ENCODE assay signal across 20 cellular contexts in the genomic region with DNA sequence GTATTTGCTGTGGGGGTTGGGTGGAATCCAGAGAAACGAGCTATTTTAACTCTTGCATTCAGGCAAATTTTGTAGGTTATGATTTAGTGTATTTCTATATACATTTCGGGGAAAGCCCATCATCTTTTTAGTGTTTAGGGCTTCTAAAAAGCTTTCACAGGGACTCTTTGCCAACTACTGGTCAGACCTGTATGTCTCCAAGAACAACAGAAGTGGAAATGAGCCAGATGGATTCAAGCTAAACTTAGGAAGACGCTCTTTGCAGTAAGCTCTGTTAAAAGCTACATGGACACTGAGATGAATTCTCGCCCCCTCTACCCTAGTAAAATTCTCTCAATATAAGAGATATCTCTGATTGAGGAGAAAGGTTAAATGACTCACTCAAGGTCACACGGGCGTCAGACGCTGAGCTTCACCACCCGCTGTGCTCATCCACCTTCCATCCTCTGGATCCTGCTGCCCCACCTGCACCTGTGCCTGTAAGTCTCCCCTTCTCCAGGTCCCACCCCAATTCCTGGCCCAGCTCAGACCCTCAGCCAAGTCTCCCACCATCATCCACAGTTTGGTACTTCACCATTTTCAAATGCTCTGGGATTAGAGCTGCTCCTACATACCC.
DNase-seq lines count a peak whose midpoint lies in the region; ATAC-seq and TF ChIP-seq lines count a peak whose summit lies in the region.
"Had no signal": no experiment of that assay in that cellular context is flagged by ENCODE, and none has a peak within 500 bp of the region (broad histone marks: within the 10 kb centered on the region; RNA-seq: fewer than 3 reads in every experiment).

No MANE protein-coding gene starts in this region.

- H3K9me3 ChIP-seq in BLaER1 (no peaks in the 10 kb centered on the region), HUES6 (ENCODE audit: control insufficient read depth, insufficient read depth, low read depth, low read length) (no peaks in the 10 kb centered on the region)

- no peaks in the 10 kb centered on the region for H4K20me1 ChIP-seq in BLaER1

- H3K27me3 ChIP-seq in BLaER1 (no peaks in the 10 kb centered on the region), HUES6 (ENCODE audit: control insufficient read depth, insufficient read depth, low read length) (0 out of 2 replicates have a peak, but pooled peaks cover 2% of the 10 kb centered on the region), mesendoderm (ENCODE audit: insufficient read depth, low read length, poor library complexity) (no peaks in the 10 kb centered on the region)

- H2BK120ac ChIP-seq in mesendoderm (ENCODE audit: low read depth, low read length): no peak overlapping the region

- H3K27ac ChIP-seq in BLaER1 (no peak overlapping the region), HUES6 (ENCODE audit: low read depth, low read length) (no peak overlapping the region), mesendoderm (ENCODE audit: low read depth, low read length) (peak overlapping the region; percentile 71)
- H3K27ac ChIP-seq: RWPE1, WERI-Rb-1 had no signal

- no peak for TF ChIP-seq CTCF in choroid plexus epithelial cell (conservative IDR thresholded peaks at IDR 0.05; ENCODE audit: low read depth, low read length)

- peak; percentile 48 for DNase-seq in choroid plexus epithelial cell (ENCODE audit: low read depth)
- peak; percentile 54 for DNase-seq in mesendoderm
- no peak for DNase-seq in NCI-H526 (lab: John Stamatoyannopoulos, UW)
- DNase-seq: activated CD8-positive, alpha-beta T cell treated with anti-CD3 and anti-CD28 coated beads, Interleukin-2, amount 10 ng/mL, durations not matched to agents 7 days and 5 days; caudate nucleus; effector CD8-positive, alpha-beta T cell; GDM1; left colon; NCI-H1092; stimulated activated CD4-positive, alpha-beta T cell treated with anti-CD3 and anti-CD28 coated beads, Interleukin-4, amount 100 ng/mL, for 24 hours; stimulated activated CD8-positive, alpha-beta memory T cell treated with anti-CD3 and anti-CD28 coated beads, Interleukin-4, amount 100 ng/mL, for 48 hours; substantia nigra had no signal

- H3K4me2 ChIP-seq in BLaER1 (peak overlapping the region; percentile 65), mesendoderm (ENCODE audit: low read length) (no peak overlapping the region)

- no peak overlapping the region for H3K4ac ChIP-seq in mesendoderm (ENCODE audit: low read depth, low read length)

- H3K9ac ChIP-seq in BLaER1: no peak overlapping the region
- peak overlapping the region; percentile 12 for H3K9ac ChIP-seq in HUES6 (ENCODE audit: low read length)
- no peak overlapping the region for H3K9ac ChIP-seq in mesendoderm (ENCODE audit: low read length)

- no peak overlapping the region for H3K18ac ChIP-seq in mesendoderm (ENCODE audit: low read length)

- no peak overlapping the region for H3K23ac ChIP-seq in mesendoderm (ENCODE audit: low read length)

- no peak overlapping the region for H2BK15ac ChIP-seq in mesendoderm (replicated peaks; ENCODE audit: low read depth)

- H2AK5ac ChIP-seq in mesendoderm (ENCODE audit: low read length): no peak overlapping the region

- H3K4me1 ChIP-seq in BLaER1 (peaks cover 27% of the 10 kb centered on the region), HUES6 (ENCODE audit: control insufficient read depth, insufficient read depth, low read length) (peaks cover 49% of the 10 kb centered on the region), mesendoderm (ENCODE audit: control insufficient read depth, low read depth, low read length) (peaks cover 14% of the 10 kb centered on the region)

- WGBS in mesendoderm (ENCODE audit: extremely low coverage, insufficient coverage, low lambda C conversion rate): no CpG with 5 or more reads among the region's 8 CpGs

- H3K56ac ChIP-seq in mesendoderm (ENCODE audit: low read length): peak overlapping the region; percentile 15

- no peaks in the 10 kb centered on the region for H3K79me2 ChIP-seq in mesendoderm (ENCODE audit: control insufficient read depth, insufficient read depth, low read length)

- H2BK5ac ChIP-seq in mesendoderm (ENCODE audit: low read length): peak overlapping the region; percentile 33

- no peaks in the 10 kb centered on the region for H3K79me1 ChIP-seq in mesendoderm (ENCODE audit: low read length)

- ATAC-seq in GM18505 (IDR thresholded peaks at IDR 0.05; ENCODE audit: unreplicated experiment) (no peak), GM21723 (IDR thresholded peaks at IDR 0.05; ENCODE audit: unreplicated experiment) (no peak), GM19351 (IDR thresholded peaks at IDR 0.05; ENCODE audit: unreplicated experiment) (no peak)
- ATAC-seq: activated CD8-positive, alpha-beta T cell treated with anti-CD3 and anti-CD28 coated beads, Interleukin-2, amount 10 ng/mL, durations not matched to agents 7 days and 5 days; GM12878 had no signal

- H3K4me3 ChIP-seq in BLaER1: no peak overlapping the region
- H3K4me3 ChIP-seq in HUES6 (ENCODE audit: low read depth, low read length): no peak overlapping the region
- no peak overlapping the region for H3K4me3 ChIP-seq in choroid plexus epithelial cell (ENCODE audit: low read depth, low read length)
- H3K4me3 ChIP-seq in mesendoderm (ENCODE audit: low read length): no peak overlapping the region
- H3K4me3 ChIP-seq: GM12878 had no signal

- no peak overlapping the region for H4K8ac ChIP-seq in mesendoderm (ENCODE audit: low read depth, low read length)

- H3K36me3 ChIP-seq in BLaER1: no peaks in the 10 kb centered on the region
- no peaks in the 10 kb centered on the region for H3K36me3 ChIP-seq in HUES6 (ENCODE audit: control insufficient read depth, insufficient read depth, low read length)
- H3K36me3 ChIP-seq in mesendoderm (ENCODE audit: control insufficient read depth, insufficient read depth, low read length): no peaks in the 10 kb centered on the region
- H3K36me3 ChIP-seq: WERI-Rb-1 had no signal

- H4K5ac ChIP-seq in mesendoderm (ENCODE audit: low read length): no peak overlapping the region

- no peak for TF ChIP-seq POLR2A in GM18505 (IDR thresholded peaks at IDR 0.05; ENCODE audit: borderline replicate concordance, extremely low read depth, insufficient read depth, insufficient read length)

Comparison
In these comparisons a context has a peak if more than half of its experiments do, and no peak if none do; other contexts are left out.
1. DNase-seq: peak in choroid plexus epithelial cell (single experiment) and mesendoderm (single experiment); none in NCI-H526 (0 of 2).